ENCODE assay signal across 1 cellular context in genomic region chr12:52975204-52975603, GRCh38.
TF ChIP-seq lines count a peak whose summit lies in the region.

No MANE protein-coding gene starts in this region.

TF ChIP-seq in HCT116, 20 proteins besides CTCF, POLR2A, EP300 and RAD21 (continued from another document):
- no peak for TF ChIP-seq REST (IDR thresholded peaks at IDR 0.05; ENCODE audit: low read depth)
- TF ChIP-seq CEBPB (IDR thresholded peaks at IDR 0.05; ENCODE audit: low read depth) = no peak
- no peak for TF ChIP-seq SP1 (IDR thresholded peaks at IDR 0.05; ENCODE audit: low read depth)
- no peak for TF ChIP-seq SIN3A (IDR thresholded peaks at IDR 0.05; ENCODE audit: low read depth)
- TF ChIP-seq CBX3 (IDR thresholded peaks at IDR 0.05; ENCODE audit: low read depth) = no peak
- no peak for TF ChIP-seq ATF3 (IDR thresholded peaks at IDR 0.05)
- TF ChIP-seq EGR1 (IDR thresholded peaks at IDR 0.05; ENCODE audit: low read depth) = no peak
- no peak for TF ChIP-seq YY1 (IDR thresholded peaks at IDR 0.05; ENCODE audit: extremely low read depth, insufficient replicate concordance, low read depth, low read length)
- TF ChIP-seq EZH2phosphoT487 (IDR thresholded peaks at IDR 0.05; ENCODE audit: borderline replicate concordance) = no peak
- no peak for TF ChIP-seq FOSL1 (IDR thresholded peaks at IDR 0.05; ENCODE audit: low read depth)
- TF ChIP-seq ZBTB33 (IDR thresholded peaks at IDR 0.05; ENCODE audit: extremely low read depth, insufficient replicate concordance, low read length) = no peak
- no peak for TF ChIP-seq ZFX (IDR thresholded peaks at IDR 0.05)
